11 cellular contexts compared by ENCODE assay signal in the genomic region with DNA sequence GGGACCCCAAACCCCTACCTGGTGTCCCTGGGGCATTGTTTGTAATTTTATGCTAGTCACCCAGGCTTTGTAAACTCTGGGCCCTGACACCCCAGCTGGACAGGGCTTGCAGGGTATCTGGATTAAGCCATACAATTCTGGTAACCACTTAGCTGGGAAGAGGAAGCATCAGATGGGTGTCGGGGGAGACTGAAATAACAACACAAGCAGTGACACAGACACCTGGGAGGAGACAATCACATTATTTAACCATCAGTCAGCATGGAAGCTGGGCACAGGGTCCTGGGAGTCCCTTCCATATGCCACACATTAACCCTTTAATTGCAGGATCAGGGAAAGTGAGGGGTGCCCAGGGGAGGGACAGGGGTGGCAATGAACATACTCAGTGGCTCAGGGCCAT. TPM values are rescaled to one million over a fixed set of nuclear protein-coding genes. Genes with fewer than 3 reads are reported as not detected.
DNase-seq lines count a peak whose midpoint lies in the region; ATAC-seq lines count a peak whose summit lies in the region.
"Had no signal": no experiment of that assay in that cellular context is flagged by ENCODE, and none has a peak within 500 bp of the region (broad histone marks: within the 10 kb centered on the region; RNA-seq: fewer than 3 reads in every experiment).

No MANE protein-coding gene starts in this region.

- no peaks in the 10 kb centered on the region for H3K27me3 ChIP-seq in effector memory CD4-positive, alpha-beta T cell (replicated peaks; ENCODE audit: control insufficient read depth, insufficient read depth, low read length, poor library complexity, severe bottlenecking)

- no peaks in the 10 kb centered on the region for H3K9me3 ChIP-seq in effector memory CD4-positive, alpha-beta T cell (ENCODE audit: control insufficient read depth, low read length)
- H3K9me3 ChIP-seq: prostate gland had no signal

- ATAC-seq in HG03469 (IDR thresholded peaks at IDR 0.05; ENCODE audit: unreplicated experiment): no peak

- H3K27ac ChIP-seq in effector memory CD4-positive, alpha-beta T cell (ENCODE audit: insufficient read depth, low read length, poor library complexity, severe bottlenecking): no peak overlapping the region
- H3K27ac ChIP-seq: PC-9 had no signal

- DNase-seq in NOMO-1 treated with DMSO at 0.1 percent for 48 hours (lab: John Stamatoyannopoulos, UW; ENCODE audit: unreplicated experiment): peak; percentile 29
- no peak for DNase-seq in NOMO-1 treated with dmso at 0.1 percent for 144 hours (lab: John Stamatoyannopoulos, UW; ENCODE audit: unreplicated experiment)
- peak; percentile 60 for DNase-seq in MV-4-11 (lab: John Stamatoyannopoulos, UW)
- DNase-seq in mesenteric fat pad (ENCODE audit: low spot score): peak; percentile 22
- no peak for DNase-seq in effector memory CD4-positive, alpha-beta T cell
- DNase-seq: activated CD4-positive, alpha-beta T cell treated with anti-CD3 and anti-CD28 coated beads for 1 hour; NCI-H1417 treated with DMSO at 0.1 percent for 48 hours; PC-9; T-helper 1 cell had no signal

- peaks cover 6% of the 10 kb centered on the region for H3K4me1 ChIP-seq in effector memory CD4-positive, alpha-beta T cell (ENCODE audit: control insufficient read depth, insufficient read depth, low read length, poor library complexity, severe bottlenecking)
- H3K4me1 ChIP-seq: prostate gland had no signal

- no peaks in the 10 kb centered on the region for H3K36me3 ChIP-seq in effector memory CD4-positive, alpha-beta T cell (ENCODE audit: control insufficient read depth, insufficient read depth, low read length)
- H3K36me3 ChIP-seq: prostate gland had no signal

- H3K4me3 ChIP-seq in effector memory CD4-positive, alpha-beta T cell (ENCODE audit: insufficient read depth, low read depth, low read length, poor library complexity, severe bottlenecking): no peak overlapping the region

RNA-seq across cellular contexts. Expression of a gene that starts 29.8 kb away (rescaled TPM):
- total RNA-seq in mesenteric fat pad: 0.67 TPM

RNA-seq across cellular contexts. Expression of a gene that starts 38.0 kb away (rescaled TPM):
- 35.8 TPM for total RNA-seq in mesenteric fat pad

RNA-seq across cellular contexts. Expression of a gene that starts 38.2 kb away (rescaled TPM):
- total RNA-seq in mesenteric fat pad: 109 TPM

RNA-seq across cellular contexts. Expression of a gene that starts 42.0 kb away (rescaled TPM):
- total RNA-seq in mesenteric fat pad: 5.3 TPM

RNA-seq across cellular contexts. Expression of a gene that starts 45.8 kb away (rescaled TPM):
- total RNA-seq in mesenteric fat pad: 32.6 TPM

Comparison
In these comparisons a context has a peak if more than half of its experiments do, and no peak if none do; other contexts are left out.
1. DNase-seq: peak in NOMO-1 treated with DMSO at 0.1 percent for 48 hours (single experiment), MV-4-11 (single experiment) and mesenteric fat pad (single experiment); none in NOMO-1 treated with dmso at 0.1 percent for 144 hours (single experiment) and effector memory CD4-positive, alpha-beta T cell (0 of 3).